ENCODE assay signal across 9 cellular contexts in genomic region chr6:130513770-130514169, GRCh38.
DNase-seq lines count a peak whose midpoint lies in the region; ATAC-seq and TF ChIP-seq lines count a peak whose summit lies in the region.
"Had no signal": no experiment of that assay in that cellular context is flagged by ENCODE, and none has a peak within 500 bp of the region (broad histone marks: within the 10 kb centered on the region; RNA-seq: fewer than 3 reads in every experiment).

No MANE protein-coding gene starts in this region.

- H3K4me3 ChIP-seq in AG04449 (ENCODE audit: low read depth, low read length) (no peak overlapping the region), hepatocyte (no peak overlapping the region)
- H3K4me3 ChIP-seq: breast epithelium had no signal

- H3K27me3 ChIP-seq in hepatocyte: no peaks in the 10 kb centered on the region
- H3K27me3 ChIP-seq: breast epithelium had no signal

- no peaks in the 10 kb centered on the region for H3K9me3 ChIP-seq in hepatocyte (ENCODE audit: low read depth)
- H3K9me3 ChIP-seq: breast epithelium had no signal

- H3K36me3 ChIP-seq in hepatocyte (replicated peaks; ENCODE audit: insufficient read depth, low read depth): no peaks in the 10 kb centered on the region
- H3K36me3 ChIP-seq: breast epithelium had no signal

- DNase-seq in AG04449 (ENCODE audit: low read depth, low spot score) (peak; percentile 41), hepatocyte (ENCODE audit: low spot score) (no peak), NCI-H82 treated with DMSO at 0.1 percent for 48 hours (lab: John Stamatoyannopoulos, UW; ENCODE audit: unreplicated experiment) (no peak), RKO (ENCODE audit: low spot score) (no peak), GM10248 (ENCODE audit: extremely low spot score) (no peak)
- peak; percentile 42 for DNase-seq in activated CD4-positive, alpha-beta T cell treated with anti-CD3 and anti-CD28 coated beads for 48 hours

- no peak overlapping the region for H2AFZ ChIP-seq in hepatocyte

- H3K27ac ChIP-seq in hepatocyte: peak overlapping the region; percentile 7

- H3K4me2 ChIP-seq in hepatocyte: no peak overlapping the region

- no peaks in the 10 kb centered on the region for H3K4me1 ChIP-seq in hepatocyte (ENCODE audit: insufficient read depth)
- H3K4me1 ChIP-seq: breast epithelium had no signal

- POLR2A ChIA-PET in AG04449 (lab: Yijun Ruan, JAX) (no interaction called here), GM10248 (lab: Yijun Ruan, JAX) (no interaction called here)

- CTCF ChIA-PET in AG04449 (lab: Yijun Ruan, JAX) (interaction anchor here (1.1 kb wide), 1 partner anchor 12 kb away, joined by 3 read pairs; no protein-coding TSS in a partner anchor), GM10248 (lab: Yijun Ruan, JAX) (no interaction called here)

- no peaks in the 10 kb centered on the region for H3K9me2 ChIP-seq in hepatocyte (replicated peaks; ENCODE audit: insufficient read depth)

- H3K79me2 ChIP-seq in hepatocyte: no peaks in the 10 kb centered on the region

- WGBS in hepatocyte (ENCODE audit: low lambda C conversion rate, missing lambda C conversion rate): 47% methylated on average over 3 of the region's 3 CpGs

- no peaks in the 10 kb centered on the region for H4K20me1 ChIP-seq in hepatocyte (ENCODE audit: insufficient read depth, poor library complexity, severe bottlenecking)

- ATAC-seq in GM19025 (IDR thresholded peaks at IDR 0.05; ENCODE audit: low read depth, unreplicated experiment): peak; percentile 38
- peak; percentile 30 for ATAC-seq in HG03558 (IDR thresholded peaks at IDR 0.05; ENCODE audit: extremely low read depth, unreplicated experiment)

- TF ChIP-seq CTCF in AG04449 (IDR thresholded peaks at IDR 0.05; ENCODE audit: insufficient read depth, low read length, missing control alignments) (no peak), hepatocyte (IDR thresholded peaks at IDR 0.05; ENCODE audit: poor library complexity) (no peak), GM10248 (IDR thresholded peaks at IDR 0.05; ENCODE audit: control extremely low read depth, extremely low read depth, low read depth, missing control alignments) (no peak)

Comparison
In these comparisons a context has a peak if more than half of its experiments do, and no peak if none do; other contexts are left out.
1. DNase-seq: peak in AG04449 (single experiment) and activated CD4-positive, alpha-beta T cell treated with anti-CD3 and anti-CD28 coated beads for 48 hours (single experiment); none in hepatocyte (single experiment), NCI-H82 treated with DMSO at 0.1 percent for 48 hours (single experiment), RKO (single experiment) and GM10248 (single experiment).